Comparison of ENCODE assay signal across 17 cellular contexts in genomic region chr18:3683483-3683882, GRCh38.
"Had no signal": no experiment of that assay in that cellular context is flagged by ENCODE, and none has a peak within 500 bp of the region (broad histone marks: within the 10 kb centered on the region; RNA-seq: fewer than 3 reads in every experiment).

No MANE protein-coding gene starts in this region.

- H3K4me1 ChIP-seq: gastroesophageal sphincter, heart right ventricle, psoas muscle, right lobe of liver, upper lobe of left lung had no signal

- H3K27me3 ChIP-seq: gastroesophageal sphincter, heart right ventricle, right lobe of liver, testis, upper lobe of left lung had no signal

- DNase-seq: activated CD4-positive, alpha-beta T cell treated with anti-CD3 and anti-CD28 coated beads, Interleukin-2, amount 50 U/mL, for 1 hour; activated CD8-positive, alpha-beta memory T cell treated with anti-CD3 and anti-CD28 coated beads for 24 hours; activated naive CD8-positive, alpha-beta T cell treated with anti-CD3 and anti-CD28 coated beads, Interleukin-2, amount 10 ng/mL, durations not matched to agents 7 days and 5 days; cerebellar nuclear complex; effector memory CD4-positive, alpha-beta T cell; heart right ventricle; left colon; midbrain; psoas muscle; right lobe of liver; stimulated activated naive CD8-positive, alpha-beta T cell treated with anti-CD3 and anti-CD28 coated beads, Interleukin-15, amount 100 ng/mL, for 72 hours; T-helper 9 cell; testis; upper lobe of left lung had no signal

- H3K4me3 ChIP-seq: gastroesophageal sphincter, heart right ventricle, lung, psoas muscle, right lobe of liver, testis, upper lobe of left lung had no signal

- ATAC-seq: activated CD4-positive, CD25-positive, alpha-beta regulatory T cell treated with anti-CD3 and anti-CD28 coated beads, Interleukin-2, amount 50 U/mL, for 24 hours; gastroesophageal sphincter; heart right ventricle; left colon; psoas muscle; right lobe of liver; stimulated activated naive CD8-positive, alpha-beta T cell treated with anti-CD3 and anti-CD28 coated beads, Interleukin-15, amount 100 ng/mL, for 72 hours had no signal

- H3K27ac ChIP-seq: gastroesophageal sphincter, heart right ventricle, psoas muscle, right lobe of liver, testis, upper lobe of left lung had no signal

- H3K9me3 ChIP-seq: right lobe of liver, testis, upper lobe of left lung had no signal

- H3K36me3 ChIP-seq: gastroesophageal sphincter, heart right ventricle, right lobe of liver, upper lobe of left lung had no signal
